ENCODE assay signal across 10 cellular contexts in genomic region chr7:98869001-98869373, GRCh38. TPM values are rescaled to one million over a fixed set of nuclear protein-coding genes. Genes with fewer than 3 reads are reported as not detected.
DNase-seq lines count a peak whose midpoint lies in the region; ATAC-seq and TF ChIP-seq lines count a peak whose summit lies in the region.
"Had no signal": no experiment of that assay in that cellular context is flagged by ENCODE, and none has a peak within 500 bp of the region (broad histone marks: within the 10 kb centered on the region; RNA-seq: fewer than 3 reads in every experiment).

No MANE protein-coding gene starts in this region.

- 16 to 30% (median 21%) methylated on average over 8 to 9 of the region's 9 CpGs for WGBS in spleen, 5 donors

- peak overlapping the region; percentile 12 for H3K4me3 Mint-ChIP-seq in activated CD4-positive, alpha-beta memory T cell treated with anti-CD3 and anti-CD28 coated beads for 36 hours
- H3K4me3 Mint-ChIP-seq in activated CD4-positive, alpha-beta memory T cell treated with anti-CD3 and anti-CD28 coated beads, Interleukin-2, amount 10 ng/mL, durations not matched to agents 7 days and 5 days: no peak overlapping the region
- peak overlapping the region; percentile 73 for H3K4me3 Mint-ChIP-seq in glutamatergic neuron (ENCODE audit: unreplicated experiment)

- peak overlapping the region; percentile 70 for H3K9ac ChIP-seq in NT2/D1 (ENCODE audit: insufficient read length, low read depth)

- H3K27me3 ChIP-seq in NT2/D1 (ENCODE audit: insufficient read depth, insufficient read length) (peaks cover 29% of the 10 kb centered on the region), spleen (replicated peaks in 1 of 7) (peaks cover 0 to 73% (median 32%) of the 10 kb centered on the region in 7 donors)

- no peak for TF ChIP-seq CTCF in glutamatergic neuron (IDR thresholded peaks at IDR 0.05; ENCODE audit: partially characterized antibody, unreplicated experiment)
- no peak for TF ChIP-seq CTCF in spleen (IDR thresholded peaks at IDR 0.05 in 8 of 11, conservative IDR thresholded peaks at IDR 0.05 in 3 of 11)

- H3K27ac ChIP-seq in spleen: no peak overlapping the region
- H3K27ac ChIP-seq: SK-N-MC had no signal

- ATAC-seq in HG02981 (IDR thresholded peaks at IDR 0.05; ENCODE audit: unreplicated experiment): no peak

- POLR2A ChIA-PET in activated CD4-positive, alpha-beta memory T cell treated with anti-CD3 and anti-CD28 coated beads for 36 hours (lab: Charles Lee): no interaction called here
- POLR2A ChIA-PET in activated CD4-positive, alpha-beta memory T cell treated with anti-CD3 and anti-CD28 coated beads, Interleukin-2, amount 10 ng/mL, durations not matched to agents 7 days and 5 days (lab: Charles Lee): no interaction called here

- no peak overlapping the region for H3K27ac Mint-ChIP-seq in activated CD4-positive, alpha-beta memory T cell treated with anti-CD3 and anti-CD28 coated beads for 36 hours
- no peak overlapping the region for H3K27ac Mint-ChIP-seq in activated CD4-positive, alpha-beta memory T cell treated with anti-CD3 and anti-CD28 coated beads, Interleukin-2, amount 10 ng/mL, durations not matched to agents 7 days and 5 days
- no peak overlapping the region for H3K27ac Mint-ChIP-seq in glutamatergic neuron (ENCODE audit: unreplicated experiment)

- intact Hi-C loops in activated CD4-positive, alpha-beta memory T cell treated with anti-CD3 and anti-CD28 coated beads for 36 hours (cut with micrococcal nuclease): no loop called here
- intact Hi-C loops in spleen (cut with DNase I; ENCODE audit: low total_unique reads): no loop called here

- peaks cover 2% of the 10 kb centered on the region for H3K4me1 Mint-ChIP-seq in activated CD4-positive, alpha-beta memory T cell treated with anti-CD3 and anti-CD28 coated beads for 36 hours (ENCODE audit: low read depth)
- H3K4me1 Mint-ChIP-seq in activated CD4-positive, alpha-beta memory T cell treated with anti-CD3 and anti-CD28 coated beads, Interleukin-2, amount 10 ng/mL, durations not matched to agents 7 days and 5 days: peaks cover 8% of the 10 kb centered on the region
- H3K4me1 Mint-ChIP-seq in glutamatergic neuron (ENCODE audit: low read depth, unreplicated experiment): peaks cover 4% of the 10 kb centered on the region

- DNase-seq in activated CD4-positive, alpha-beta memory T cell treated with anti-CD3 and anti-CD28 coated beads for 36 hours: no peak
- DNase-seq in activated CD4-positive, alpha-beta memory T cell treated with anti-CD3 and anti-CD28 coated beads, Interleukin-2, amount 10 ng/mL, durations not matched to agents 7 days and 5 days: no peak
- DNase-seq in NT2/D1 (ENCODE audit: low read depth, low spot score) (no peak), glutamatergic neuron (no peak), spleen (peak; percentile 47), NOMO-1 (lab: John Stamatoyannopoulos, UW; ENCODE audit: unreplicated experiment in 2 of 2) (no peak)
- no peak for DNase-seq in activated CD4-positive, alpha-beta T cell treated with anti-CD3 and anti-CD28 coated beads, Interleukin-2, amount 50 U/mL, for 1 hour
- DNase-seq: GOT3 had no signal

- no peaks in the 10 kb centered on the region for H3K36me3 Mint-ChIP-seq in activated CD4-positive, alpha-beta memory T cell treated with anti-CD3 and anti-CD28 coated beads for 36 hours
- H3K36me3 Mint-ChIP-seq in activated CD4-positive, alpha-beta memory T cell treated with anti-CD3 and anti-CD28 coated beads, Interleukin-2, amount 10 ng/mL, durations not matched to agents 7 days and 5 days (ENCODE audit: low read depth): no peaks in the 10 kb centered on the region
- no peaks in the 10 kb centered on the region for H3K36me3 Mint-ChIP-seq in glutamatergic neuron (ENCODE audit: unreplicated experiment)

- no peaks in the 10 kb centered on the region for H3K9me3 Mint-ChIP-seq in activated CD4-positive, alpha-beta memory T cell treated with anti-CD3 and anti-CD28 coated beads for 36 hours
- no peaks in the 10 kb centered on the region for H3K9me3 Mint-ChIP-seq in activated CD4-positive, alpha-beta memory T cell treated with anti-CD3 and anti-CD28 coated beads, Interleukin-2, amount 10 ng/mL, durations not matched to agents 7 days and 5 days
- H3K9me3 Mint-ChIP-seq in glutamatergic neuron (ENCODE audit: unreplicated experiment): peaks cover 7% of the 10 kb centered on the region

- H3K9me3 ChIP-seq in NT2/D1 (ENCODE audit: insufficient read depth, low read length) (no peaks in the 10 kb centered on the region), spleen (no peaks in the 10 kb centered on the region)

- H3K36me3 ChIP-seq in NT2/D1 (ENCODE audit: insufficient read depth, insufficient read length, low read length): no peaks in the 10 kb centered on the region
- H3K36me3 ChIP-seq in spleen: no peaks in the 10 kb centered on the region

- H3K4me3 ChIP-seq in NT2/D1 (ENCODE audit: insufficient read length, low read depth) (peak overlapping the region; percentile 49), spleen (peak overlapping the region in 2 of 8 donors; percentile 35 to 72)

- peaks cover 16% of the 10 kb centered on the region for H3K27me3 Mint-ChIP-seq in activated CD4-positive, alpha-beta memory T cell treated with anti-CD3 and anti-CD28 coated beads for 36 hours
- H3K27me3 Mint-ChIP-seq in activated CD4-positive, alpha-beta memory T cell treated with anti-CD3 and anti-CD28 coated beads, Interleukin-2, amount 10 ng/mL, durations not matched to agents 7 days and 5 days: peaks cover 22% of the 10 kb centered on the region
- peaks cover 12% of the 10 kb centered on the region for H3K27me3 Mint-ChIP-seq in glutamatergic neuron (ENCODE audit: unreplicated experiment)

- TF ChIP-seq POLR2A in spleen (IDR thresholded peaks at IDR 0.05): no peak

- CTCF ChIA-PET in activated CD4-positive, alpha-beta memory T cell treated with anti-CD3 and anti-CD28 coated beads for 36 hours (lab: Charles Lee): no interaction called here
- CTCF ChIA-PET in activated CD4-positive, alpha-beta memory T cell treated with anti-CD3 and anti-CD28 coated beads, Interleukin-2, amount 10 ng/mL, durations not matched to agents 7 days and 5 days (lab: Charles Lee): no interaction called here

- H3K4me1 ChIP-seq in NT2/D1 (ENCODE audit: insufficient read depth, insufficient read length) (peaks cover 11% of the 10 kb centered on the region), spleen (peaks cover 3 to 29% (median 15%) of the 10 kb centered on the region in 6 donors)

RNA-seq across cellular contexts. Expression of gene TMEM130, which starts 0.8 kb away (rescaled TPM):
- not detected for total RNA-seq in activated CD4-positive, alpha-beta memory T cell treated with anti-CD3 and anti-CD28 coated beads for 36 hours
- total RNA-seq in activated CD4-positive, alpha-beta memory T cell treated with anti-CD3 and anti-CD28 coated beads, Interleukin-2, amount 10 ng/mL, durations not matched to agents 7 days and 5 days: not detected
- 7.8 TPM for total RNA-seq in glutamatergic neuron (ENCODE audit: unreplicated experiment)
- under 1 TPM in 4 of 7 donors, not detected in 3; 0.37 to 0.55 (median 0.38) TPM for total RNA-seq in spleen
- under 1 TPM; 0.11 to 0.29 (median 0.17) TPM for polyA plus RNA-seq in spleen

RNA-seq across cellular contexts. Expression of gene TRRAP, which starts 9.3 kb away (rescaled TPM):
- total RNA-seq in activated CD4-positive, alpha-beta memory T cell treated with anti-CD3 and anti-CD28 coated beads for 36 hours: 10 to 100 TPM; 44.3 to 48.7 TPM
- 10 to 100 TPM; 47.8 to 54.3 TPM for total RNA-seq in activated CD4-positive, alpha-beta memory T cell treated with anti-CD3 and anti-CD28 coated beads, Interleukin-2, amount 10 ng/mL, durations not matched to agents 7 days and 5 days
- 68.7 TPM for total RNA-seq in glutamatergic neuron (ENCODE audit: unreplicated experiment)
- total RNA-seq in spleen: 10 to 100 TPM; 50.1 to 73.4 (median 60.9) TPM
- 10 to 100 TPM in 1 of 3 donors, 1 to 10 TPM in 2; 8.4 to 14.3 (median 9.2) TPM for polyA plus RNA-seq in spleen
